In genomic region chr14:58292192-58292591, GRCh38 we compare ENCODE assay signal across 26 cellular contexts. TPM values are rescaled to one million over a fixed set of nuclear protein-coding genes. Genes with fewer than 3 reads are reported as not detected.
DNase-seq lines count a peak whose midpoint lies in the region; ATAC-seq and TF ChIP-seq lines count a peak whose summit lies in the region.
"Had no signal": no experiment of that assay in that cellular context is flagged by ENCODE, and none has a peak within 500 bp of the region (broad histone marks: within the 10 kb centered on the region; RNA-seq: fewer than 3 reads in every experiment).

No MANE protein-coding gene starts in this region.

- H2AK5ac ChIP-seq in mesenchymal stem cell (ENCODE audit: low read length, severe bottlenecking) = no peak overlapping the region

- H3K9me2 ChIP-seq in SK-N-SH = no peaks in the 10 kb centered on the region

- H3K79me2 ChIP-seq in SK-N-SH (ENCODE audit: insufficient read depth) = peaks cover 100% of the 10 kb centered on the region

- no peak overlapping the region for H3K4ac ChIP-seq in mesenchymal stem cell (ENCODE audit: low read depth in 1 of 2, low read length in 2 of 2)

- peak overlapping the region in 1 of 2 experiments; percentile 11; a peak in 1 of 4 replicates for H3K27ac ChIP-seq in SK-N-SH (ENCODE audit: low read depth in 2 of 2, low read length in 1 of 2)
- no peak overlapping the region for H3K27ac ChIP-seq in mesenchymal stem cell (ENCODE audit: low read length, poor library complexity, severe bottlenecking)
- no peak overlapping the region for H3K27ac ChIP-seq in gastrocnemius medialis
- H3K27ac ChIP-seq: A549, KMS-11, PC-9 had no signal

- ATAC-seq in HG02981 (IDR thresholded peaks at IDR 0.05; ENCODE audit: unreplicated experiment) = no peak
- ATAC-seq in GM21576 (IDR thresholded peaks at IDR 0.05; ENCODE audit: unreplicated experiment) = no peak
- no peak for ATAC-seq in gastrocnemius medialis
- ATAC-seq: A549, T-cell had no signal

- H2BK120ac ChIP-seq in mesenchymal stem cell (ENCODE audit: low read depth, low read length) = no peak overlapping the region

- no peak overlapping the region for H2BK15ac ChIP-seq in mesenchymal stem cell (ENCODE audit: low read depth, poor library complexity, severe bottlenecking)

- peaks cover 2% of the 10 kb centered on the region for H3K79me1 ChIP-seq in mesenchymal stem cell (replicated peaks; ENCODE audit: low read length, poor library complexity, severe bottlenecking)

- H2BK12ac ChIP-seq in mesenchymal stem cell (ENCODE audit: low read length in 2 of 2) = no peak overlapping the region

- no peak overlapping the region for H3K9ac ChIP-seq in SK-N-SH
- peak overlapping the region; percentile 15 for H3K9ac ChIP-seq in mesenchymal stem cell (ENCODE audit: low read length)
- H3K9ac ChIP-seq: KMS-11 had no signal

- TF ChIP-seq EP300 in SK-N-SH (IDR thresholded peaks at IDR 0.05; ENCODE audit: borderline replicate concordance in 1 of 2, low read depth in 1 of 2, low read length in 1 of 2) = 0 out of 4 replicates have a peak, but pooled peaks of 1 of the 2 experiments have one; percentile 23

- 63% methylated on average over 3 of the region's 3 CpGs for WGBS in SK-N-SH (ENCODE audit: low lambda C conversion rate)
- 91% methylated on average over 2 of the region's 3 CpGs for WGBS in mesenchymal stem cell

- no peak overlapping the region for H2AFZ ChIP-seq in SK-N-SH (ENCODE audit: low read depth)
- H2AFZ ChIP-seq in mesenchymal stem cell (ENCODE audit: low read depth, low read length) = no peak overlapping the region
- H2AFZ ChIP-seq: PC-9 had no signal

- no peak overlapping the region for H3K23ac ChIP-seq in mesenchymal stem cell (ENCODE audit: low read length in 2 of 2)

- DNase-seq in AG20443 (ENCODE audit: low spot score) = peak; percentile 9
- DNase-seq in EH (ENCODE audit: low read depth) = peak; percentile 28
- no peak for DNase-seq in SK-N-SH
- no peak for DNase-seq in mesenchymal stem cell
- no peak for DNase-seq in gastrocnemius medialis
- DNase-seq: C1 segment of cervical spinal cord; Calu3; CD8-positive, alpha-beta memory T cell; DMS153; GOT3; HCEC 1CT; IMR-90; NCI-H1105; NCI-H146; NCI-H2029 treated with DMSO at 0.1 percent for 48 hours; NCI-H226; NCI-H510A treated with DMSO at 0.1 percent for 48 hours; NCI-H748 treated with DMSO at 0.1 percent for 48 hours; PC-9; RPMI8226; SHP77 treated with DMSO at 0.1 percent for 48 hours; T-cell had no signal

- CTCF ChIA-PET in SK-N-SH (lab: Yijun Ruan, JAX) = interaction anchor here (1.6 kb wide), 1 partner anchor 103 kb away, joined by 3 read pairs; the partner anchor contains the start of gene TOMM20L

- H3K4me3 ChIP-seq in SK-N-SH (ENCODE audit: low read depth in 2 of 2, low read length in 1 of 2) (no peak overlapping the region), mesenchymal stem cell (ENCODE audit: insufficient read depth in 1 of 2, low read depth in 1 of 2, low read length in 2 of 2) (peak overlapping the region in 1 of 2 experiments; percentile 26), gastrocnemius medialis (no peak overlapping the region)
- H3K4me3 ChIP-seq: A549, PC-9 had no signal

- no peak overlapping the region for H4K8ac ChIP-seq in mesenchymal stem cell (ENCODE audit: low read length)

- TF ChIP-seq CTCF in SK-N-SH (IDR thresholded peaks at IDR 0.05) (no peak), gastrocnemius medialis (IDR thresholded peaks at IDR 0.05 in 4 of 5, conservative IDR thresholded peaks at IDR 0.05 in 1 of 5) (no peak)

- H3K4me2 ChIP-seq in SK-N-SH = no peak overlapping the region
- H3K4me2 ChIP-seq in mesenchymal stem cell (ENCODE audit: low read length, poor library complexity, severe bottlenecking) = no peak overlapping the region
- H3K4me2 ChIP-seq: A549, KMS-11, PC-9 had no signal

- H3K18ac ChIP-seq in mesenchymal stem cell (ENCODE audit: low read depth in 1 of 2, low read length in 2 of 2) = no peak overlapping the region

- H3K27me3 ChIP-seq in SK-N-SH (ENCODE audit: insufficient read depth) (no peaks in the 10 kb centered on the region), mesenchymal stem cell (ENCODE audit: control insufficient read depth in 1 of 2, insufficient read depth in 1 of 2, low read length in 2 of 2) (no peaks in the 10 kb centered on the region), gastrocnemius medialis (no peaks in the 10 kb centered on the region)

- H3K9me3 ChIP-seq in SK-N-SH (no peaks in the 10 kb centered on the region), mesenchymal stem cell (ENCODE audit: control insufficient read depth, low read length) (no peaks in the 10 kb centered on the region), gastrocnemius medialis (no peaks in the 10 kb centered on the region)
- H3K9me3 ChIP-seq: A549 had no signal

- intact Hi-C loops in gastrocnemius medialis (cut with DNase I; ENCODE audit: low total_unique reads) = no loop called here

- peaks cover 66% of the 10 kb centered on the region for H4K20me1 ChIP-seq in SK-N-SH (ENCODE audit: insufficient read depth)

- TF ChIP-seq RAD21 in SK-N-SH (IDR thresholded peaks at IDR 0.05; ENCODE audit: low read length) = no peak

- in situ Hi-C loops in gastrocnemius medialis (cut with MboI; ENCODE audit: low sequenced_read_pairs in 4 of 4) = loop anchor here in 3 of 4 donors (10.0 kb wide), 1 partner anchor 47 kb away; the partner anchor contains the start of gene PSMA3 (in 3 of the 3)

- H2BK5ac ChIP-seq in mesenchymal stem cell (ENCODE audit: low read depth, low read length, poor library complexity, severe bottlenecking) = no peak overlapping the region

- H4K91ac ChIP-seq in mesenchymal stem cell (ENCODE audit: low read length) = no peak overlapping the region

- H3K36me3 ChIP-seq in SK-N-SH (replicated peaks in 1 of 2; ENCODE audit: control insufficient read depth in 1 of 2, insufficient read depth in 2 of 2, low read length in 1 of 2) (peaks cover 51 to 84% of the 10 kb centered on the region in 2 experiments), mesenchymal stem cell (ENCODE audit: control insufficient read depth in 1 of 2, insufficient read depth in 2 of 2, low read depth in 1 of 2, low read length in 2 of 2) (peaks cover 22 to 80% of the 10 kb centered on the region in 2 experiments), gastrocnemius medialis (peaks cover 0 to 69% of the 10 kb centered on the region in 2 donors)

- no peak overlapping the region for H3K14ac ChIP-seq in mesenchymal stem cell (ENCODE audit: low read length in 2 of 2)

- POLR2A ChIA-PET in SK-N-SH (lab: Yijun Ruan, JAX) = no interaction called here

- peaks cover 3 to 11% of the 10 kb centered on the region in 2 experiments; a peak in 3 of 4 replicates for H3K4me1 ChIP-seq in SK-N-SH (ENCODE audit: control insufficient read depth in 1 of 2, insufficient read depth in 2 of 2, low read depth in 1 of 2, low read length in 1 of 2)
- no peaks in the 10 kb centered on the region for H3K4me1 ChIP-seq in mesenchymal stem cell (ENCODE audit: control insufficient read depth, insufficient read depth, low read depth, low read length)
- peaks cover 36 to 42% of the 10 kb centered on the region in 2 donors for H3K4me1 ChIP-seq in gastrocnemius medialis

- no peak for TF ChIP-seq POLR2A in gastrocnemius medialis (IDR thresholded peaks at IDR 0.05)

- H3F3A ChIP-seq in SK-N-SH (replicated peaks; ENCODE audit: insufficient read depth) = no peaks in the 10 kb centered on the region

TF ChIP-seq in SK-N-SH, 30 proteins besides CTCF, POLR2A, EP300 and RAD21 (continues in another document):
- TF ChIP-seq FOXM1 (IDR thresholded peaks at IDR 0.05; ENCODE audit: low read depth) = no peak
- TF ChIP-seq MXI1 (IDR thresholded peaks at IDR 0.05; ENCODE audit: low read depth, low read length) = no peak
- no peak for TF ChIP-seq RXRA (IDR thresholded peaks at IDR 0.05; ENCODE audit: borderline replicate concordance, low read depth)
- TF ChIP-seq GABPA (IDR thresholded peaks at IDR 0.05; ENCODE audit: low read depth) = no peak
- TF ChIP-seq SIN3A (IDR thresholded peaks at IDR 0.05; ENCODE audit: borderline replicate concordance, low read depth, low read length) = no peak
- TF ChIP-seq, protein P1, sequence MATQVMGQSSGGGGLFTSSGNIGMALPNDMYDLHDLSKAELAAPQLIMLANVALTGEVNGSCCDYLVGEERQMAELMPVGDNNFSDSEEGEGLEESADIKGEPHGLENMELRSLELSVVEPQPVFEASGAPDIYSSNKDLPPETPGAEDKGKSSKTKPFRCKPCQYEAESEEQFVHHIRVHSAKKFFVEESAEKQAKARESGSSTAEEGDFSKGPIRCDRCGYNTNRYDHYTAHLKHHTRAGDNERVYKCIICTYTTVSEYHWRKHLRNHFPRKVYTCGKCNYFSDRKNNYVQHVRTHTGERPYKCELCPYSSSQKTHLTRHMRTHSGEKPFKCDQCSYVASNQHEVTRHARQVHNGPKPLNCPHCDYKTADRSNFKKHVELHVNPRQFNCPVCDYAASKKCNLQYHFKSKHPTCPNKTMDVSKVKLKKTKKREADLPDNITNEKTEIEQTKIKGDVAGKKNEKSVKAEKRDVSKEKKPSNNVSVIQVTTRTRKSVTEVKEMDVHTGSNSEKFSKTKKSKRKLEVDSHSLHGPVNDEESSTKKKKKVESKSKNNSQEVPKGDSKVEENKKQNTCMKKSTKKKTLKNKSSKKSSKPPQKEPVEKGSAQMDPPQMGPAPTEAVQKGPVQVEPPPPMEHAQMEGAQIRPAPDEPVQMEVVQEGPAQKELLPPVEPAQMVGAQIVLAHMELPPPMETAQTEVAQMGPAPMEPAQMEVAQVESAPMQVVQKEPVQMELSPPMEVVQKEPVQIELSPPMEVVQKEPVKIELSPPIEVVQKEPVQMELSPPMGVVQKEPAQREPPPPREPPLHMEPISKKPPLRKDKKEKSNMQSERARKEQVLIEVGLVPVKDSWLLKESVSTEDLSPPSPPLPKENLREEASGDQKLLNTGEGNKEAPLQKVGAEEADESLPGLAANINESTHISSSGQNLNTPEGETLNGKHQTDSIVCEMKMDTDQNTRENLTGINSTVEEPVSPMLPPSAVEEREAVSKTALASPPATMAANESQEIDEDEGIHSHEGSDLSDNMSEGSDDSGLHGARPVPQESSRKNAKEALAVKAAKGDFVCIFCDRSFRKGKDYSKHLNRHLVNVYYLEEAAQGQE (IDR thresholded peaks at IDR 0.05; ENCODE audit: low read depth, low read length) = no peak

RNA-seq across cellular contexts. Expression of gene ARID4A, which starts 6.2 kb away (rescaled TPM):
- polyA plus RNA-seq in SK-N-SH (2012; rRNA removed) = 4.6 and 5.6 TPM in 2 replicates
- polyA plus RNA-seq in SK-N-SH (2012; cell fraction: cytosol; rRNA removed) = 4.8 and 7.2 TPM in 2 replicates
- 12.3 and 13.9 TPM in 2 replicates for polyA plus RNA-seq in SK-N-SH (2012; cell fraction: nucleus; rRNA removed)
- polyA plus RNA-seq in mesenchymal stem cell (2013, experiment 1 of 2) = 19.1 TPM
- 17.8 TPM for polyA plus RNA-seq in mesenchymal stem cell (2013, experiment 2 of 2)
- 10 to 100 TPM in 1 of 4 donors, 1 to 10 TPM in 3; 6.6 to 10.5 (median 7.1) TPM for total RNA-seq in gastrocnemius medialis

RNA-seq across cellular contexts. Expression of gene PSMA3, which starts 47.5 kb away (rescaled TPM):
- 203 and 214 TPM in 2 replicates for polyA plus RNA-seq in SK-N-SH (2012; rRNA removed)
- 226 and 277 TPM in 2 replicates for polyA plus RNA-seq in SK-N-SH (2012; cell fraction: cytosol; rRNA removed)
- 80.2 and 132 TPM in 2 replicates for polyA plus RNA-seq in SK-N-SH (2012; cell fraction: nucleus; rRNA removed)
- polyA plus RNA-seq in mesenchymal stem cell (2013, experiment 1 of 2) = 363 TPM
- polyA plus RNA-seq in mesenchymal stem cell (2013, experiment 2 of 2) = 377 TPM
- 100 to 1,000 TPM; 200 to 301 (median 217) TPM for total RNA-seq in gastrocnemius medialis

Comparison
In these comparisons a context has a peak if more than half of its experiments do, and no peak if none do; other contexts are left out.
1. DNase-seq: peak in AG20443 (single experiment) and EH (single experiment); none in SK-N-SH (single experiment), mesenchymal stem cell (single experiment) and gastrocnemius medialis (0 of 2).